Comparison of ENCODE assay signal across 22 cellular contexts in the genomic region with DNA sequence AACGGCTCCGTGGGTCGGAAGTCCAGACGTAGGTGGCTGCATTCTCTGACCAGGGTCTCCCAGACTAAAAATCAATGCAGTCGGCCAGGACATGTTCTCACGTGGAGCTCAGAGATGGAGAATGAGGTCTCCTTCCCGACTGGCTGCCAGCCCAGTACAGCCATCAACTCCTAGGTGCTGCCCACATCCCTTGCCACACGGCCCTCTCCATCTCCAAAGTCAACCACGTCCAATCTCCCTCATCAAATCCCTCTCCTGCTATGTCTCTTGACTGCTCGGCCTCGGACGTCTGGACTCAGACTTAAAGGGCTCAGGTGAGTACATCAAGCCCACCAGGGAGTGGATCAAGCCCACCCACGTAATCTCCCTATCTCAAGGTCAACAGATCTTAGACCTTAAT. TPM values are rescaled to one million over a fixed set of nuclear protein-coding genes. Genes with fewer than 3 reads are reported as not detected.
DNase-seq lines count a peak whose midpoint lies in the region; ATAC-seq and TF ChIP-seq lines count a peak whose summit lies in the region.
"Had no signal": no experiment of that assay in that cellular context is flagged by ENCODE, and none has a peak within 500 bp of the region (broad histone marks: within the 10 kb centered on the region; RNA-seq: fewer than 3 reads in every experiment).

No MANE protein-coding gene starts in this region.

- H3K27ac ChIP-seq in right atrium auricular region: no peak overlapping the region
- H3K27ac ChIP-seq in lower lobe of right lung: peak overlapping the region; percentile 63
- H3K27ac ChIP-seq in upper lobe of right lung: peak overlapping the region; percentile 63
- H3K27ac ChIP-seq: BLaER1 treated with 17β-estradiol and CSF1 and Interleukin-3, amounts not matched to agents 10 nM and 100 nM had no signal

- ATAC-seq in Right ventricle myocardium inferior (no peak), lower lobe of right lung (no peak), upper lobe of right lung (no peak), HG03095 (IDR thresholded peaks at IDR 0.05; ENCODE audit: unreplicated experiment) (no peak)
- ATAC-seq: CD8-positive, alpha-beta T cell had no signal

- intact Hi-C loops in Right ventricle myocardium inferior (cut with DNase I) (no loop called here), lower lobe of right lung (cut with DNase I) (no loop called here), upper lobe of right lung (cut with DNase I) (no loop called here)

- H3K36me3 Mint-ChIP-seq in endothelial cell (ENCODE audit: low read depth, unreplicated experiment): peaks cover 33% of the 10 kb centered on the region
- H3K36me3 Mint-ChIP-seq in activated T-cell treated with anti-CD3 and anti-CD28 coated beads, Interleukin-2, amount 50 U/mL, for 24 hours (ENCODE audit: low read depth): peaks cover 89% of the 10 kb centered on the region

- H3K4me3 ChIP-seq in right atrium auricular region (no peak overlapping the region), lower lobe of right lung (no peak overlapping the region), upper lobe of right lung (no peak overlapping the region)
- H3K4me3 ChIP-seq: BLaER1 treated with 17β-estradiol and CSF1 and Interleukin-3, amounts not matched to agents 10 nM and 100 nM; MG63 had no signal

- H3K9me3 ChIP-seq in right atrium auricular region (no peaks in the 10 kb centered on the region), lower lobe of right lung (no peaks in the 10 kb centered on the region), upper lobe of right lung (no peaks in the 10 kb centered on the region)
- H3K9me3 ChIP-seq: BLaER1 treated with 17β-estradiol and CSF1 and Interleukin-3, amounts not matched to agents 10 nM and 100 nM; MG63 had no signal

- peak overlapping the region; percentile 20 for H3K4me3 Mint-ChIP-seq in endothelial cell (ENCODE audit: unreplicated experiment)
- no peak overlapping the region for H3K4me3 Mint-ChIP-seq in activated T-cell treated with anti-CD3 and anti-CD28 coated beads, Interleukin-2, amount 50 U/mL, for 24 hours
- H3K4me3 Mint-ChIP-seq: CD8-positive, alpha-beta T cell had no signal

- H3K27ac Mint-ChIP-seq in endothelial cell (ENCODE audit: unreplicated experiment): no peak overlapping the region
- no peak overlapping the region for H3K27ac Mint-ChIP-seq in activated T-cell treated with anti-CD3 and anti-CD28 coated beads, Interleukin-2, amount 50 U/mL, for 24 hours
- H3K27ac Mint-ChIP-seq: CD8-positive, alpha-beta T cell had no signal

- peaks cover 38% of the 10 kb centered on the region for H3K36me3 ChIP-seq in right atrium auricular region
- H3K36me3 ChIP-seq in lower lobe of right lung: peaks cover 86% of the 10 kb centered on the region
- peaks cover 59% of the 10 kb centered on the region for H3K36me3 ChIP-seq in upper lobe of right lung

- no peak for TF ChIP-seq CTCF in right atrium auricular region (IDR thresholded peaks at IDR 0.05)
- no peak for TF ChIP-seq CTCF in endothelial cell (IDR thresholded peaks at IDR 0.05; ENCODE audit: unreplicated experiment)
- no peak for TF ChIP-seq CTCF in lower lobe of right lung (IDR thresholded peaks at IDR 0.05)
- TF ChIP-seq CTCF in upper lobe of right lung (IDR thresholded peaks at IDR 0.05): no peak

- DNase-seq in Right ventricle myocardium inferior (ENCODE audit: missing footprints): peak; percentile 41
- no peak for DNase-seq in right atrium auricular region (ENCODE audit: low spot score)
- DNase-seq in endothelial cell (ENCODE audit: low spot score): no peak
- DNase-seq in lower lobe of right lung: no peak
- DNase-seq in upper lobe of right lung: no peak
- DNase-seq in SKM-1 (lab: John Stamatoyannopoulos, UW; ENCODE audit: unreplicated experiment): no peak
- no peak for DNase-seq in activated T-cell treated with anti-CD3 and anti-CD28 coated beads, Interleukin-2, amount 50 U/mL, for 24 hours
- DNase-seq: 8988T; CD8-positive, alpha-beta T cell; GDM1; GOT3; HCEC 1CT; Kasumi-1; MG63; NCI-H1417; NCI-H1694 treated with DMSO at 0.1 percent for 48 hours; NCI-H2081 treated with DMSO at 0.1 percent for 48 hours; NCI-H446; NCI-H526; RPMI8226 had no signal

- H3K9me3 Mint-ChIP-seq in endothelial cell (ENCODE audit: unreplicated experiment): no peaks in the 10 kb centered on the region
- H3K9me3 Mint-ChIP-seq in activated T-cell treated with anti-CD3 and anti-CD28 coated beads, Interleukin-2, amount 50 U/mL, for 24 hours: no peaks in the 10 kb centered on the region
- H3K9me3 Mint-ChIP-seq: CD8-positive, alpha-beta T cell had no signal

- no peaks in the 10 kb centered on the region for H3K27me3 ChIP-seq in right atrium auricular region
- H3K27me3 ChIP-seq in lower lobe of right lung (ENCODE audit: low read depth): no peaks in the 10 kb centered on the region
- no peaks in the 10 kb centered on the region for H3K27me3 ChIP-seq in upper lobe of right lung
- H3K27me3 ChIP-seq: BLaER1 treated with 17β-estradiol and CSF1 and Interleukin-3, amounts not matched to agents 10 nM and 100 nM; MG63 had no signal

- peaks cover 3% of the 10 kb centered on the region for H3K27me3 Mint-ChIP-seq in endothelial cell (ENCODE audit: unreplicated experiment)
- no peaks in the 10 kb centered on the region for H3K27me3 Mint-ChIP-seq in activated T-cell treated with anti-CD3 and anti-CD28 coated beads, Interleukin-2, amount 50 U/mL, for 24 hours

- H3K4me1 Mint-ChIP-seq in endothelial cell (ENCODE audit: unreplicated experiment): no peaks in the 10 kb centered on the region
- peaks cover 17% of the 10 kb centered on the region for H3K4me1 Mint-ChIP-seq in activated T-cell treated with anti-CD3 and anti-CD28 coated beads, Interleukin-2, amount 50 U/mL, for 24 hours (ENCODE audit: low read depth)

- H3K4me1 ChIP-seq in right atrium auricular region (peaks cover 0 to 6% of the 10 kb centered on the region in 2 donors), lower lobe of right lung (peaks cover 27% of the 10 kb centered on the region), upper lobe of right lung (peaks cover 4% of the 10 kb centered on the region)

RNA-seq across cellular contexts. Expression of a gene that starts 6.9 kb away (rescaled TPM):
- total RNA-seq in Right ventricle myocardium inferior (19.1 TPM), right atrium auricular region (10 to 100 TPM; 13.3 to 31.9 TPM), endothelial cell (ENCODE audit: unreplicated experiment) (43.3 TPM), lower lobe of right lung (44.5 TPM), upper lobe of right lung (48.4 TPM)

RNA-seq across cellular contexts. Expression of a gene that starts 16.2 kb away (rescaled TPM):
- total RNA-seq in Right ventricle myocardium inferior (20.7 TPM), right atrium auricular region (10 to 100 TPM; 13.2 to 13.7 TPM), endothelial cell (ENCODE audit: unreplicated experiment) (19.1 TPM), lower lobe of right lung (22.6 TPM), upper lobe of right lung (23.7 TPM)

RNA-seq across cellular contexts. Expression of a gene that starts 16.2 kb away (rescaled TPM):
- total RNA-seq in Right ventricle myocardium inferior: 13.6 TPM
- 10 to 100 TPM; 12.2 to 14.2 TPM for total RNA-seq in right atrium auricular region
- total RNA-seq in endothelial cell (ENCODE audit: unreplicated experiment): 14.2 TPM
- total RNA-seq in lower lobe of right lung: 10.2 TPM
- total RNA-seq in upper lobe of right lung: 13.2 TPM

Comparison
In these comparisons a context has a peak if more than half of its experiments do, and no peak if none do; other contexts are left out.
1. H3K27ac ChIP-seq: peak in lower lobe of right lung (single experiment) and upper lobe of right lung (single experiment); none in right atrium auricular region (0 of 2).